8 cellular contexts compared by ENCODE assay signal in the genomic region with DNA sequence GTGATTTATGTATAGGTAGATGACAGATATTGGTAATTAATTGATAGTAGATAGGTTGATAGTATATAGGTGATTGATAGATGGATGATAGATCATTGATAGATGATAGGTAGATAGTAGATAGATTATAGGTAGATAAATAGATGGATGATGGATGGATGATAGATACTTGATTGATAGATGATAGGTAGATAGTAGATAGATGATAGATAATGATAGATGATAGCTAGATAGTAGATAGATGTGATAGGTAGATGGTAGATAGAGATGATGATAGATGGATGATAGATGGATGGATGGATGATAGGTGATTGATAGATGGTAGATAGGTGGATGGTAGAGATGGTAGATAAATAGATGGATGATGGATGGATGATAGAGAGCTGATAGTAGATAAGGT.
"Had no signal": no experiment of that assay in that cellular context is flagged by ENCODE, and none has a peak within 500 bp of the region (broad histone marks: within the 10 kb centered on the region; RNA-seq: fewer than 3 reads in every experiment).

No MANE protein-coding gene starts in this region.

- H3K4me2 ChIP-seq: GM23338 had no signal

- ATAC-seq: GM23338 had no signal

- H3K4me3 Mint-ChIP-seq: GM23338, H9, IgD-negative memory B cell had no signal

- H3K4me3 ChIP-seq: GM23338 had no signal

- DNase-seq: H9, HCEC 1CT, KG1 had no signal

- H3K27ac Mint-ChIP-seq: GM23338, H9, IgD-negative memory B cell had no signal

- H2AFZ ChIP-seq: GM23338 had no signal

- FAIRE-seq: H1, H54, HTR-8/SVneo had no signal

- H3K9me3 Mint-ChIP-seq: GM23338, H9, IgD-negative memory B cell had no signal
